ENCODE assay signal across 1 cellular context in genomic region chr2:65465857-65466256, GRCh38.
TF ChIP-seq lines count a peak whose summit lies in the region.

No MANE protein-coding gene starts in this region.

TF ChIP-seq in K562, 482 proteins besides CTCF, POLR2A, EP300 and RAD21 (continued from another document):
- TF ChIP-seq, protein P1, sequence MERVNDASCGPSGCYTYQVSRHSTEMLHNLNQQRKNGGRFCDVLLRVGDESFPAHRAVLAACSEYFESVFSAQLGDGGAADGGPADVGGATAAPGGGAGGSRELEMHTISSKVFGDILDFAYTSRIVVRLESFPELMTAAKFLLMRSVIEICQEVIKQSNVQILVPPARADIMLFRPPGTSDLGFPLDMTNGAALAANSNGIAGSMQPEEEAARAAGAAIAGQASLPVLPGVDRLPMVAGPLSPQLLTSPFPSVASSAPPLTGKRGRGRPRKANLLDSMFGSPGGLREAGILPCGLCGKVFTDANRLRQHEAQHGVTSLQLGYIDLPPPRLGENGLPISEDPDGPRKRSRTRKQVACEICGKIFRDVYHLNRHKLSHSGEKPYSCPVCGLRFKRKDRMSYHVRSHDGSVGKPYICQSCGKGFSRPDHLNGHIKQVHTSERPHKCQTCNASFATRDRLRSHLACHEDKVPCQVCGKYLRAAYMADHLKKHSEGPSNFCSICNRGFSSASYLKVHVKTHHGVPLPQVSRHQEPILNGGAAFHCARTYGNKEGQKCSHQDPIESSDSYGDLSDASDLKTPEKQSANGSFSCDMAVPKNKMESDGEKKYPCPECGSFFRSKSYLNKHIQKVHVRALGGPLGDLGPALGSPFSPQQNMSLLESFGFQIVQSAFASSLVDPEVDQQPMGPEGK (CRISPR knock-in tag; IDR thresholded peaks at IDR 0.05; ENCODE audit: borderline replicate concordance), result no peak
- TF ChIP-seq, protein P2, sequence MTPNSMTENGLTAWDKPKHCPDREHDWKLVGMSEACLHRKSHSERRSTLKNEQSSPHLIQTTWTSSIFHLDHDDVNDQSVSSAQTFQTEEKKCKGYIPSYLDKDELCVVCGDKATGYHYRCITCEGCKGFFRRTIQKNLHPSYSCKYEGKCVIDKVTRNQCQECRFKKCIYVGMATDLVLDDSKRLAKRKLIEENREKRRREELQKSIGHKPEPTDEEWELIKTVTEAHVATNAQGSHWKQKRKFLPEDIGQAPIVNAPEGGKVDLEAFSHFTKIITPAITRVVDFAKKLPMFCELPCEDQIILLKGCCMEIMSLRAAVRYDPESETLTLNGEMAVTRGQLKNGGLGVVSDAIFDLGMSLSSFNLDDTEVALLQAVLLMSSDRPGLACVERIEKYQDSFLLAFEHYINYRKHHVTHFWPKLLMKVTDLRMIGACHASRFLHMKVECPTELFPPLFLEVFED (CRISPR knock-in tag; conservative IDR thresholded peaks at IDR 0.05), result no peak
- TF ChIP-seq, protein P3, sequence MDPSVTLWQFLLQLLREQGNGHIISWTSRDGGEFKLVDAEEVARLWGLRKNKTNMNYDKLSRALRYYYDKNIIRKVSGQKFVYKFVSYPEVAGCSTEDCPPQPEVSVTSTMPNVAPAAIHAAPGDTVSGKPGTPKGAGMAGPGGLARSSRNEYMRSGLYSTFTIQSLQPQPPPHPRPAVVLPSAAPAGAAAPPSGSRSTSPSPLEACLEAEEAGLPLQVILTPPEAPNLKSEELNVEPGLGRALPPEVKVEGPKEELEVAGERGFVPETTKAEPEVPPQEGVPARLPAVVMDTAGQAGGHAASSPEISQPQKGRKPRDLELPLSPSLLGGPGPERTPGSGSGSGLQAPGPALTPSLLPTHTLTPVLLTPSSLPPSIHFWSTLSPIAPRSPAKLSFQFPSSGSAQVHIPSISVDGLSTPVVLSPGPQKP (CRISPR knock-in tag; IDR thresholded peaks at IDR 0.05), result no peak
- TF ChIP-seq GTF2A2 (tag; IDR thresholded peaks at IDR 0.05), result no peak
- TF ChIP-seq ZC3H4 (CRISPR knock-in tag; IDR thresholded peaks at IDR 0.05; ENCODE audit: borderline replicate concordance), result no peak
